In the genomic region with DNA sequence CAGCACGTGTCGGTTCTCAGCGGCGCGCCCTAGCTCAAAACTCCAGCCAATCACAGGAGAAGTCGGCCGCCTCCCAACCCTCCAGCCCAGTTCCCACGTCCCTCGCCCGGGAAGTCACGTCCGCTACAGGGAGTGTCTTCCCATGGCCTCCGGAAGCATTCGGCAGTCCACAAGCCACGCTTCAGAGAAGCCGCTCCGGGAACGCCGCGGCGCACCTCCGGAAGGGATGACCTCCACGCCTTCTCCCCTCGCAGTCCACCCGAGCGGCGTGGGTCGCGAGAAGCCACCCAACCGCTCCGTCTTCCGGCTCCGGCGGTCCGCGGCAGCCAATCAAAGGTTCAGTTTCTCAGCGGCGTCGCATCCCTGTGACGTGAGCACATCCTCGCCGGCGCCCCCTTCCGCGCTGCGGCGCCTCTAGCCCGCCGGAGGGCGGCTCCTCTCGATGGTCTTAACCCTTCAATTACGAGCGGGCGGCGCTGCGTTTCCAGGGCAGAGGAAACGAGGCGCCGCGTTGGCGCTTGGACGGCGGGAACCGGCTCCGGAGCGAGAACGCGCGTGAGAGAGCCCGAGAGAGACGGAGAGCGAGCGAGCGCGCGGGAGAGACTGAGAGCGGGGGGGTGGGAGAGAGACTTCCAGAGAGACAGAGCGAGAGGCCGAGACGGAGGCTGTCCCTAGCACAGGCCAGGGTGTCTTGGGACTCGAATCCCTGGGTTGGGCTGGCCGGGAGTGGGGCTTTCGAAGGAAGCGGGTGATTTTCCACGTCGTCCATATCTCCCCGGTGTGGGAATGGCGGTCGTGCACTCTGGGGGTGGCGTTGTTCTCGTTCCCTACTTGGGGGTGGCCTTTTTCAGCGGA, we compare ENCODE assay signal across 7 cellular contexts. TPM values are rescaled to one million over a fixed set of nuclear protein-coding genes. Genes with fewer than 3 reads are reported as not detected.
A peak's percentile ranks its signal among the peaks of the same experiment; 100 is the strongest.
DNase-seq lines count a peak whose midpoint lies in the region; ATAC-seq, FAIRE-seq and TF ChIP-seq lines count a peak whose summit lies in the region.
"Not testable (repeated sequence)": the region's sequence is repeated elsewhere in the genome, so short reads cannot be mapped to it uniquely, and the experiment has no call there.

A gene with protein sequence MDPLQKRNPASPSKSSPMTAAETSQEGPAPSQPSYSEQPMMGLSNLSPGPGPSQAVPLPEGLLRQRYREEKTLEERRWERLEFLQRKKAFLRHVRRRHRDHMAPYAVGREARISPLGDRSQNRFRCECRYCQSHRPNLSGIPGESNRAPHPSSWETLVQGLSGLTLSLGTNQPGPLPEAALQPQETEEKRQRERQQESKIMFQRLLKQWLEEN (plus strand): TSS at position 476 of the 855 bp plus-strand sequence. CDS start 9,896 bp downstream, outside the sequence.

- intact Hi-C loops in MCF 10A (cut with micrococcal nuclease); kidney (cut with DNase I); sciatic nerve (cut with DNase I): not testable (repeated sequence)

- not testable (repeated sequence) for H3K4me3 Mint-ChIP-seq in GM23338; MCF 10A (ENCODE audit: unreplicated experiment)

- ATAC-seq in GM18909 (IDR thresholded peaks at IDR 0.05; ENCODE audit: poor library complexity, unreplicated experiment) (peak; percentile 88), GM23338 (peak; percentile 86), HG03159 (IDR thresholded peaks at IDR 0.05; ENCODE audit: unreplicated experiment) (peak; percentile 80), RWPE2 (ENCODE audit: low read depth) (peak; percentile 84), sciatic nerve (peak; percentile 95)

- H3K27me3 Mint-ChIP-seq in GM23338 (ENCODE audit: insufficient read depth, low read depth, poor library complexity); MCF 10A (ENCODE audit: insufficient read depth, unreplicated experiment): not testable (repeated sequence)

- not testable (repeated sequence) for H3K9me3 Mint-ChIP-seq in GM23338; MCF 10A (ENCODE audit: unreplicated experiment)

- POLR2A ChIA-PET in MCF 10A (lab: Yijun Ruan, JAX) = not testable (repeated sequence)

- H3K27ac ChIP-seq in GM23338 (ENCODE audit: low read depth); RWPE2 (ENCODE audit: poor library complexity, severe bottlenecking); kidney (ENCODE audit: low read depth in 2 of 2, low read length in 2 of 2): not testable (repeated sequence)

- H3K9ac ChIP-seq in kidney (ENCODE audit: low read length in 2 of 2) = not testable (repeated sequence)

- H3K27me3 ChIP-seq in GM23338 (ENCODE audit: insufficient read depth); RWPE2 (ENCODE audit: insufficient read depth, poor library complexity, severe bottlenecking): not testable (repeated sequence)

- CTCF ChIA-PET in MCF 10A (lab: Yijun Ruan, JAX) = not testable (repeated sequence)

- BruUV-seq in MCF 10A (replicated peaks; lab: Mats Ljungman, UMichigan) = not testable (repeated sequence)

- H4K20me1 ChIP-seq in GM23338 (replicated peaks; ENCODE audit: insufficient read depth) = not testable (repeated sequence)

- peak; percentile 69 for FAIRE-seq in kidney (lab: Jason Lieb, UNC)

- H3K4me3 ChIP-seq in GM23338; RWPE2 (ENCODE audit: severe bottlenecking); kidney (ENCODE audit: low read length in 2 of 2): not testable (repeated sequence)

- not testable (repeated sequence) for H2AFZ ChIP-seq in GM23338

- H3K9me2 ChIP-seq in GM23338 (ENCODE audit: insufficient read depth) = not testable (repeated sequence)

- not testable (repeated sequence) for H3K79me2 ChIP-seq in GM23338 (replicated peaks; ENCODE audit: insufficient read depth)

- H3K36me3 ChIP-seq in GM23338 (ENCODE audit: insufficient read depth); RWPE2 (ENCODE audit: low read depth); kidney (ENCODE audit: control insufficient read depth in 1 of 2, insufficient read depth in 2 of 2, low read length in 2 of 2): not testable (repeated sequence)

- H3K4me1 Mint-ChIP-seq in GM23338; MCF 10A (ENCODE audit: insufficient read depth, unreplicated experiment): not testable (repeated sequence)

- TF ChIP-seq CTCF in GM23338 (conservative IDR thresholded peaks at IDR 0.05; ENCODE audit: low read depth in 2 of 2); RWPE2 (IDR thresholded peaks at IDR 0.05; ENCODE audit: poor library complexity, severe bottlenecking); MCF 10A (IDR thresholded peaks at IDR 0.05; ENCODE audit: unreplicated experiment); kidney (IDR thresholded peaks at IDR 0.05; ENCODE audit: borderline replicate concordance, extremely low read depth, insufficient read depth): not testable (repeated sequence)

- H3F3A ChIP-seq in GM23338 (replicated peaks; ENCODE audit: low read depth) = not testable (repeated sequence)

- H3K36me3 Mint-ChIP-seq in GM23338 (ENCODE audit: low read depth); MCF 10A (ENCODE audit: insufficient read depth, unreplicated experiment): not testable (repeated sequence)

- H3K4me1 ChIP-seq in GM23338 (ENCODE audit: insufficient read depth); RWPE2 (ENCODE audit: insufficient read depth, poor library complexity, severe bottlenecking); kidney (ENCODE audit: control insufficient read depth in 1 of 2, insufficient read depth in 1 of 2, low read depth in 1 of 2, low read length in 2 of 2): not testable (repeated sequence)

- not testable (repeated sequence) for H3K27ac Mint-ChIP-seq in GM23338; MCF 10A (ENCODE audit: low read depth, unreplicated experiment)

- not testable (repeated sequence) for DNase-seq in GM23338 (ENCODE audit: low spot score); RWPE2 (ENCODE audit: low spot score); MCF 10A (ENCODE audit: unreplicated experiment); kidney; sciatic nerve (ENCODE audit: low spot score)

- not testable (repeated sequence) for H3K4me2 ChIP-seq in GM23338

- H3K9me3 ChIP-seq in RWPE2 (ENCODE audit: severe bottlenecking); kidney (ENCODE audit: control insufficient read depth in 1 of 2, low read length in 2 of 2): not testable (repeated sequence)

RNA-seq across cellular contexts. Expression of the gene that starts here (rescaled TPM):
- 2.8 and 19.1 TPM in 2 replicates for total RNA-seq in GM23338 (2014; rRNA removed; shearing (Covaris generic))
- 11.1 and 12.0 TPM in 2 replicates for polyA plus RNA-seq in GM23338 (2016; fragmentation: Nextera tagmentation; extraction: Ambion mirVana)
- total RNA-seq in MCF 10A (2022) = 13.3 and 16.5 TPM in 2 replicates
- 15.2 TPM for total RNA-seq in kidney
- 13.1 TPM for polyA plus RNA-seq in kidney (ENCODE audit: insufficient read depth, low read depth, low replicate concordance)
- total RNA-seq in sciatic nerve = 21.3 TPM
